Comparison of ENCODE assay signal across 16 cellular contexts in genomic region chr6:32095338-32096086, GRCh38. TPM values are rescaled to one million over a fixed set of nuclear protein-coding genes. Genes with fewer than 3 reads are reported as not detected.
DNase-seq lines count a peak whose midpoint lies in the region; ATAC-seq and TF ChIP-seq lines count a peak whose summit lies in the region.
"Had no signal": no experiment of that assay in that cellular context is flagged by ENCODE, and none has a peak within 500 bp of the region (broad histone marks: within the 10 kb centered on the region; RNA-seq: fewer than 3 reads in every experiment).

No MANE protein-coding gene starts in this region.

- H3K27me3 Mint-ChIP-seq in MCF 10A (ENCODE audit: insufficient read depth, unreplicated experiment), result peaks cover 47% of the 10 kb centered on the region

- TF ChIP-seq POLR2A in breast epithelium (IDR thresholded peaks at IDR 0.05) (no peak), vagina (IDR thresholded peaks at IDR 0.05) (no peak)

- peak overlapping the region in 2 of 3 donors; percentile 33 to 55 for H3K4me3 ChIP-seq in breast epithelium
- no peak overlapping the region for H3K4me3 ChIP-seq in astrocyte of the cerebellum (ENCODE audit: low read depth, low read length)
- no peak overlapping the region for H3K4me3 ChIP-seq in vagina
- H3K4me3 ChIP-seq: PC-9 had no signal

- no peak overlapping the region for H3K4me3 Mint-ChIP-seq in MCF 10A (ENCODE audit: unreplicated experiment)
- H3K4me3 Mint-ChIP-seq: activated CD4-positive, alpha-beta memory T cell treated with anti-CD3 and anti-CD28 coated beads, Interleukin-2, amount 10 ng/mL, durations not matched to agents 7 days and 5 days; T-helper 2 cell treated with Interferon-gamma antibody and Interleukin-4, amounts not matched to agents 5 μg/mL and 100 μg/mL, for 36 hours had no signal

- H3K4me1 Mint-ChIP-seq in MCF 10A (ENCODE audit: insufficient read depth, unreplicated experiment), result peaks cover 16% of the 10 kb centered on the region
- H3K4me1 Mint-ChIP-seq: activated CD4-positive, alpha-beta memory T cell treated with anti-CD3 and anti-CD28 coated beads, Interleukin-2, amount 10 ng/mL, durations not matched to agents 7 days and 5 days had no signal

- in situ Hi-C loops in astrocyte of the cerebellum (cut with HindIII; ENCODE audit: low sequenced_read_pairs), result no loop called here

- no TSS peak for BruUV-seq in MCF 10A (replicated peaks; lab: Mats Ljungman, UMichigan)

- no peaks in the 10 kb centered on the region for H3K9me3 Mint-ChIP-seq in MCF 10A (ENCODE audit: unreplicated experiment)
- H3K9me3 Mint-ChIP-seq: activated CD4-positive, alpha-beta memory T cell treated with anti-CD3 and anti-CD28 coated beads, Interleukin-2, amount 10 ng/mL, durations not matched to agents 7 days and 5 days; T-helper 2 cell treated with Interferon-gamma antibody and Interleukin-4, amounts not matched to agents 5 μg/mL and 100 μg/mL, for 36 hours had no signal

- peak; percentile 30 for ATAC-seq in left colon

- H3K4me1 ChIP-seq in breast epithelium (peaks cover 0 to 3% of the 10 kb centered on the region in 2 donors), vagina (peaks cover 40% of the 10 kb centered on the region)
- H3K4me1 ChIP-seq: BE2C had no signal

- DNase-seq in breast epithelium (ENCODE audit: low spot score in 2 of 2), result no peak
- DNase-seq in MCF 10A (ENCODE audit: unreplicated experiment), result no peak
- no peak for DNase-seq in astrocyte of the cerebellum (ENCODE audit: low read depth)
- no peak for DNase-seq in left colon
- no peak for DNase-seq in vagina (ENCODE audit: extremely low spot score in 2 of 2)
- no peak for DNase-seq in SHP77 (lab: John Stamatoyannopoulos, UW)
- no peak for DNase-seq in NCI-H446 (lab: John Stamatoyannopoulos, UW)
- DNase-seq in NCI-H2107 treated with DMSO at 0.1 percent for 48 hours (lab: John Stamatoyannopoulos, UW; ENCODE audit: unreplicated experiment), result no peak
- DNase-seq: activated CD4-positive, alpha-beta memory T cell treated with anti-CD3 and anti-CD28 coated beads, Interleukin-2, amount 10 ng/mL, durations not matched to agents 7 days and 5 days; activated gamma-delta T cell; BE2C; MM.1S; PC-9; small intestine had no signal

- no peaks in the 10 kb centered on the region for H3K36me3 ChIP-seq in breast epithelium
- peaks cover 0 to 6% of the 10 kb centered on the region in 2 donors for H3K36me3 ChIP-seq in vagina
- H3K36me3 ChIP-seq: BE2C had no signal

- H3K27me3 ChIP-seq in breast epithelium (peaks cover 0 to 19% of the 10 kb centered on the region in 2 donors), vagina (no peaks in the 10 kb centered on the region)

- peak overlapping the region in 1 of 2 donors; percentile 72 for H3K27ac ChIP-seq in breast epithelium
- H3K27ac ChIP-seq in vagina, result peak overlapping the region; percentile 96
- H3K27ac ChIP-seq: PC-9 had no signal

- no peak for TF ChIP-seq CTCF in breast epithelium (IDR thresholded peaks at IDR 0.05)
- no peak for TF ChIP-seq CTCF in MCF 10A (IDR thresholded peaks at IDR 0.05; ENCODE audit: unreplicated experiment)
- TF ChIP-seq CTCF in astrocyte of the cerebellum (IDR thresholded peaks at IDR 0.05; ENCODE audit: low read depth, low read length, missing control alignments), result peak; percentile 10
- no peak for TF ChIP-seq CTCF in vagina (IDR thresholded peaks at IDR 0.05)

- H3K9me3 ChIP-seq in breast epithelium (no peaks in the 10 kb centered on the region), vagina (no peaks in the 10 kb centered on the region)
- H3K9me3 ChIP-seq: BE2C, upper lobe of left lung had no signal

- POLR2A ChIA-PET in MCF 10A (lab: Yijun Ruan, JAX), result interaction anchor here (1.1 kb wide), 1 partner anchor 14 kb away, joined by 3 read pairs; the partner anchor contains the start of gene TNXB

- peaks cover 4% of the 10 kb centered on the region for H3K36me3 Mint-ChIP-seq in MCF 10A (ENCODE audit: insufficient read depth, unreplicated experiment)

- intact Hi-C loops in breast epithelium (cut with DNase I; ENCODE audit: low total_unique reads), result no loop called here
- intact Hi-C loops in MCF 10A (cut with micrococcal nuclease), result no loop called here
- intact Hi-C loops in left colon (cut with DNase I, micrococcal nuclease), result no loop called here
- intact Hi-C loops in vagina (cut with DNase I), result no loop called here

- H3K27ac Mint-ChIP-seq in MCF 10A (ENCODE audit: low read depth, unreplicated experiment), result no peak overlapping the region
- H3K27ac Mint-ChIP-seq: activated CD4-positive, alpha-beta memory T cell treated with anti-CD3 and anti-CD28 coated beads, Interleukin-2, amount 10 ng/mL, durations not matched to agents 7 days and 5 days; T-helper 2 cell treated with Interferon-gamma antibody and Interleukin-4, amounts not matched to agents 5 μg/mL and 100 μg/mL, for 36 hours had no signal

- CTCF ChIA-PET in MCF 10A (lab: Yijun Ruan, JAX), result interaction anchor here (0.6 to 0.7 kb wide), 2 partner anchors 9 to 31 kb away, joined by 3 to 4 read pairs; no protein-coding TSS in a partner anchor

RNA-seq across cellular contexts. Expression of gene TNXB, which starts 13.6 kb away (rescaled TPM):
- total RNA-seq in breast epithelium, result 100 to 1,000 TPM in 1 of 3 donors, 10 to 100 TPM in 2; 32.9 to 109 (median 89.8) TPM
- 3.0 and 4.3 TPM in 2 replicates for total RNA-seq in MCF 10A (2022)
- 10 to 100 TPM; 19.4 to 35.9 TPM for total RNA-seq in left colon
- total RNA-seq in vagina, result 207 TPM

RNA-seq across cellular contexts. Expression of gene ATF6B, which starts 32.5 kb away (rescaled TPM):
- 10 to 100 TPM; 37.0 to 44.8 (median 43.6) TPM for total RNA-seq in breast epithelium
- 65.6 and 86.5 TPM in 2 replicates for total RNA-seq in MCF 10A (2022)
- 100 to 1,000 TPM in 1 of 2 donors, 10 to 100 TPM in 1; 83.7 to 111 TPM for total RNA-seq in left colon
- 76.6 TPM for total RNA-seq in vagina

RNA-seq across cellular contexts. Expression of gene FKBPL, which starts 34.6 kb away (rescaled TPM):
- total RNA-seq in breast epithelium, result 1 to 10 TPM; 2.6 to 4.1 (median 2.7) TPM
- total RNA-seq in MCF 10A (2022), result 4.8 and 5.8 TPM in 2 replicates
- 1 to 10 TPM; 4.6 to 4.9 TPM for total RNA-seq in left colon
- 2.7 TPM for total RNA-seq in vagina

RNA-seq across cellular contexts. Expression of gene PRRT1, which starts 56.2 kb away (rescaled TPM):
- total RNA-seq in breast epithelium, result 1 to 10 TPM in 2 of 3 donors, under 1 TPM in 1; 0.48 to 2.8 (median 1.3) TPM
- total RNA-seq in MCF 10A (2022), result 0.17 and 0.19 TPM in 2 replicates
- total RNA-seq in left colon, result 1 to 10 TPM; 1.0 to 2.0 TPM
- 8.8 TPM for total RNA-seq in vagina

RNA-seq across cellular contexts. Expression of gene CYP21A2, which starts 57.3 kb away (rescaled TPM):
- total RNA-seq in breast epithelium, result 10 to 100 TPM in 1 of 3 donors, 1 to 10 TPM in 1, not detected in 1; 1.6 to 14.1 TPM
- total RNA-seq in MCF 10A (2022), result 0.33 and 0.88 TPM in 2 replicates
- under 1 TPM in 1 of 2 donors, not detected in 1; 0.15 TPM for total RNA-seq in left colon
- total RNA-seq in vagina, result 9.3 TPM

Comparison
In these comparisons a context has a peak if more than half of its experiments do, and no peak if none do; other contexts are left out.
1. H3K4me3 ChIP-seq: peak in breast epithelium (2 of 3); none in astrocyte of the cerebellum (single experiment) and vagina (0 of 2).